ENCODE assay signal across 8 cellular contexts in genomic region chrX:101759000-101759399, GRCh38.
DNase-seq lines count a peak whose midpoint lies in the region; ATAC-seq and TF ChIP-seq lines count a peak whose summit lies in the region.

No MANE protein-coding gene starts in this region.

- H3K4me3 ChIP-seq in fibroblast of mammary gland (ENCODE audit: control insufficient read depth, low read depth, low read length) (no peak overlapping the region), osteoblast (ENCODE audit: insufficient read depth, low read length) (no peak overlapping the region), vagina (no peak overlapping the region)

- H3K27ac ChIP-seq in osteoblast (ENCODE audit: low read depth, low read length) (no peak overlapping the region), vagina (no peak overlapping the region)

- H3K79me2 ChIP-seq in osteoblast (ENCODE audit: insufficient read depth, low read length): no peaks in the 10 kb centered on the region

- peak; percentile 46 for DNase-seq in EH (ENCODE audit: low read depth)
- DNase-seq in KBM-7: peak; percentile 52
- peak; percentile 5 to 24 for DNase-seq in activated CD4-positive, alpha-beta T cell treated with anti-CD3 and anti-CD28 coated beads for 4 hours
- peak; percentile 49 for DNase-seq in fibroblast of mammary gland (ENCODE audit: low read depth)
- DNase-seq in osteoblast (ENCODE audit: insufficient read length, low spot score, missing footprints): no peak
- no peak for DNase-seq in vagina (ENCODE audit: extremely low spot score in 2 of 2)
- DNase-seq in SKM-1 (lab: John Stamatoyannopoulos, UW; ENCODE audit: unreplicated experiment): no peak

- in situ Hi-C loops in KBM-7 (cut with MboI; ENCODE audit: low pct_unique_long_range_greater_than_20kb, low sequenced_read_pairs): no loop called here

- no peak overlapping the region for H2AFZ ChIP-seq in osteoblast (ENCODE audit: low read length)

- no peaks in the 10 kb centered on the region for H4K20me1 ChIP-seq in osteoblast (ENCODE audit: insufficient read depth, low read length)

- no peaks in the 10 kb centered on the region for H3K36me3 ChIP-seq in osteoblast (ENCODE audit: insufficient read depth, low read length)
- H3K36me3 ChIP-seq in vagina: no peaks in the 10 kb centered on the region

- intact Hi-C loops in vagina (cut with DNase I): no loop called here

- H3K4me1 ChIP-seq in osteoblast (ENCODE audit: insufficient read depth, low read length): no peaks in the 10 kb centered on the region
- no peaks in the 10 kb centered on the region for H3K4me1 ChIP-seq in vagina

- no peak for TF ChIP-seq POLR2A in vagina (IDR thresholded peaks at IDR 0.05)

- TF ChIP-seq CTCF in fibroblast of mammary gland (conservative IDR thresholded peaks at IDR 0.05; ENCODE audit: control insufficient read depth, insufficient read depth, low read depth, low read length): peak; percentile 45
- TF ChIP-seq CTCF in osteoblast (IDR thresholded peaks at IDR 0.05; ENCODE audit: extremely low read depth, low read depth, low read length): peak; percentile 54
- peak in 1 of 3 experiments; percentile 16 for TF ChIP-seq CTCF in vagina (IDR thresholded peaks at IDR 0.05)

- H3K9me3 ChIP-seq in osteoblast (ENCODE audit: low read depth, low read length) (no peaks in the 10 kb centered on the region), vagina (no peaks in the 10 kb centered on the region)

- peak; percentile 74 for ATAC-seq in GM21367 (IDR thresholded peaks at IDR 0.05; ENCODE audit: unreplicated experiment)

- H3K27me3 ChIP-seq in osteoblast (ENCODE audit: insufficient read depth, low read length) (peaks cover 17% of the 10 kb centered on the region), vagina (no peaks in the 10 kb centered on the region)

- H3K4me2 ChIP-seq in osteoblast (ENCODE audit: insufficient read depth, low read length): no peak overlapping the region

Comparison
In these comparisons a context has a peak if more than half of its experiments do, and no peak if none do; other contexts are left out.
1. DNase-seq: peak in EH (single experiment), KBM-7 (single experiment), activated CD4-positive, alpha-beta T cell treated with anti-CD3 and anti-CD28 coated beads for 4 hours (2 of 2) and fibroblast of mammary gland (single experiment); none in osteoblast (single experiment), vagina (0 of 2) and SKM-1 (single experiment).